ENCODE assay signal across 14 cellular contexts in genomic region chr2:36397040-36397616, GRCh38.
"Had no signal": no experiment of that assay in that cellular context is flagged by ENCODE, and none has a peak within 500 bp of the region (broad histone marks: within the 10 kb centered on the region; RNA-seq: fewer than 3 reads in every experiment).

No MANE protein-coding gene starts in this region.

- H3K27ac Mint-ChIP-seq: activated naive CD4-positive, alpha-beta T cell treated with anti-CD3 and anti-CD28 coated beads, Interleukin-2, amount 50 U/mL, for 24 hours; brain; stimulated activated naive CD8-positive, alpha-beta T cell treated with anti-CD3 and anti-CD28 coated beads, Interleukin-15, amount 100 ng/mL, for 72 hours had no signal

- H3K36me3 ChIP-seq: esophagus squamous epithelium, ovary, thoracic aorta had no signal

- H3K9me3 ChIP-seq: esophagus squamous epithelium, heart right ventricle, ovary, thoracic aorta had no signal

- ATAC-seq: activated CD4-positive, CD25-positive, alpha-beta regulatory T cell treated with anti-CD3 and anti-CD28 coated beads, Interleukin-2, amount 50 U/mL, for 24 hours; left lobe of liver; stimulated activated naive CD8-positive, alpha-beta T cell treated with anti-CD3 and anti-CD28 coated beads, Interleukin-15, amount 100 ng/mL, for 72 hours had no signal

- H3K36me3 Mint-ChIP-seq: activated naive CD4-positive, alpha-beta T cell treated with anti-CD3 and anti-CD28 coated beads, Interleukin-2, amount 50 U/mL, for 24 hours had no signal

- H3K9me3 Mint-ChIP-seq: activated naive CD4-positive, alpha-beta T cell treated with anti-CD3 and anti-CD28 coated beads, Interleukin-2, amount 50 U/mL, for 24 hours; brain; neural crest cell; stimulated activated naive CD8-positive, alpha-beta T cell treated with anti-CD3 and anti-CD28 coated beads, Interleukin-15, amount 100 ng/mL, for 72 hours had no signal

- H3K4me3 Mint-ChIP-seq: activated naive CD4-positive, alpha-beta T cell treated with anti-CD3 and anti-CD28 coated beads, Interleukin-2, amount 50 U/mL, for 24 hours; brain; neural crest cell; stimulated activated naive CD8-positive, alpha-beta T cell treated with anti-CD3 and anti-CD28 coated beads, Interleukin-15, amount 100 ng/mL, for 72 hours had no signal

- H3K27ac ChIP-seq: esophagus squamous epithelium, heart right ventricle, ovary, thoracic aorta had no signal

- DNase-seq: amniotic stem cell; esophagus squamous epithelium; foreskin fibroblast; heart right ventricle; ovary; stimulated activated CD4-positive, alpha-beta T cell treated with anti-CD3 and anti-CD28 coated beads, Interleukin-2, amount 100 ng/mL, for 48 hours; stimulated activated naive CD8-positive, alpha-beta T cell treated with anti-CD3 and anti-CD28 coated beads, Interleukin-15, amount 100 ng/mL, for 72 hours; T-helper 2 cell had no signal

- H3K4me3 ChIP-seq: esophagus squamous epithelium, heart right ventricle, ovary, thoracic aorta had no signal

- H3K27me3 Mint-ChIP-seq: activated naive CD4-positive, alpha-beta T cell treated with anti-CD3 and anti-CD28 coated beads, Interleukin-2, amount 50 U/mL, for 24 hours; brain; stimulated activated naive CD8-positive, alpha-beta T cell treated with anti-CD3 and anti-CD28 coated beads, Interleukin-15, amount 100 ng/mL, for 72 hours had no signal

- H3K4me1 Mint-ChIP-seq: activated naive CD4-positive, alpha-beta T cell treated with anti-CD3 and anti-CD28 coated beads, Interleukin-2, amount 50 U/mL, for 24 hours; stimulated activated naive CD8-positive, alpha-beta T cell treated with anti-CD3 and anti-CD28 coated beads, Interleukin-15, amount 100 ng/mL, for 72 hours had no signal

- H3K27me3 ChIP-seq: esophagus squamous epithelium, heart right ventricle, ovary had no signal
